In the genomic region with DNA sequence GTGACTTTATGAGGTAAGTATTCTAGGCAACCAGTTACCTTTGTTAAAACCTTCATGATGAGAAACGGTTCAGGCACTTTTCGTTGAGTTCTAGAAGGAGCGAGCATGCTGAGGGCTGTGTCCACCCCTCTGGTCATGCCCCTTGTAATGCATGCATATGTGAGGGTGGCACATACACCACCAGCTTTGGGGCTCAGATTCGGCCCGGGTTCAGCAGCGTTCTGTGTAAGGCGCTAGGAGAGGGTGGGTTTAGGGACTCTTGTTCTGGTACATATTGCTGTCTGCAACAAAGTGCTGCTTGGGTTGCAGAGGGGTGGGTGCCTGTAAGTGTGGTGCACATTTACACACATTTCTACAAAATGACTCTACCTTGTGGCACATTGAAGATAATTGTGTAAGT, we compare ENCODE assay signal across 1 cellular context.
TF ChIP-seq lines count a peak whose summit lies in the region.

No MANE protein-coding gene starts in this region.

TF ChIP-seq in H1, 55 proteins besides CTCF, POLR2A, EP300 and RAD21:
- no peak for TF ChIP-seq SIX5 (IDR thresholded peaks at IDR 0.05; ENCODE audit: low read depth, low read length)
- no peak for TF ChIP-seq BRCA1 (IDR thresholded peaks at IDR 0.05; ENCODE audit: low read depth, low read length)
- TF ChIP-seq ASH2L (IDR thresholded peaks at IDR 0.05; ENCODE audit: low read length), result no peak
